In the genomic region with DNA sequence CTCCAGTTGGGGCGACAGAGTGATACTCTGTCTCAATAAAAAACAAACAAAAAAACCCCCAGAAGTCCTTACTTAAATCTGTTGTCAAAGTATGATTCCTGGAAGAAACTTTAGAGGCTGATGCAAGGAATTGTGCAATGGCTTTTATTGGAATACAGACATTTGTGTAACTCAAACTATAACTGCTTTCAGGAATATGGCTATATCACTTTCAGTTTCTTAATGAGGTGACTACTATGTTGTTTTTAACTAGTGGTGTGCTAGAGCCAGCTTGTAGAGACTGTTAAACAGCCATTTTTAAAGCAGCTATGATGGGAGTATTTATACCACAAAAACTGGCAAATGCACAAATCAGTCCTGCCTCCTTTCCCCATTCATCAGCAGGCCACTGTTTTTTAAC, we compare ENCODE assay signal across 17 cellular contexts. TPM values are rescaled to one million over a fixed set of nuclear protein-coding genes. Genes with fewer than 3 reads are reported as not detected.
DNase-seq lines count a peak whose midpoint lies in the region; ATAC-seq and TF ChIP-seq lines count a peak whose summit lies in the region.
"Had no signal": no experiment of that assay in that cellular context is flagged by ENCODE, and none has a peak within 500 bp of the region (broad histone marks: within the 10 kb centered on the region; RNA-seq: fewer than 3 reads in every experiment).

No MANE protein-coding gene starts in this region.

- H3K27ac ChIP-seq in spleen, result peak overlapping the region in 5 of 8 donors; percentile 5 to 54 (median 49)
- no peak overlapping the region for H3K27ac ChIP-seq in naive thymus-derived CD4-positive, alpha-beta T cell (ENCODE audit: low read depth, low read length)
- H3K27ac ChIP-seq: Peyer's patch had no signal

- DNase-seq in activated T-cell treated with anti-CD3 and anti-CD28 coated beads, Interleukin-2, amount 50 U/mL, for 4 hours, result no peak
- no peak for DNase-seq in activated T-cell treated with anti-CD3 and anti-CD28 coated beads, Interleukin-2, amount 50 U/mL, for 48 hours
- DNase-seq in fibroblast of gingiva (ENCODE audit: low read depth), result peak; percentile 82
- no peak for DNase-seq in spleen
- DNase-seq in DMS79 treated with DMSO at 0.1 percent for 48 hours (lab: John Stamatoyannopoulos, UW), result no peak
- DNase-seq in naive thymus-derived CD4-positive, alpha-beta T cell, result no peak
- DNase-seq in immature natural killer cell, result no peak
- DNase-seq: amniotic stem cell; Caco-2; NCI-H2107; NCI-H748 treated with DMSO at 0.1 percent for 48 hours; Peyer's patch; stimulated activated naive CD8-positive, alpha-beta T cell treated with anti-CD3 and anti-CD28 coated beads, Interleukin-15, Interleukin-2, amounts not matched to agents 100 U/mL and 50 U/mL, for 24 hours had no signal

- TF ChIP-seq POLR2A in spleen (IDR thresholded peaks at IDR 0.05), result no peak

- no peaks in the 10 kb centered on the region for H3K27me3 ChIP-seq in spleen (replicated peaks in 1 of 7)
- H3K27me3 ChIP-seq in naive thymus-derived CD4-positive, alpha-beta T cell (ENCODE audit: control insufficient read depth in 2 of 2, insufficient read depth in 2 of 2, low read length in 2 of 2), result no peaks in the 10 kb centered on the region
- H3K27me3 ChIP-seq: Peyer's patch had no signal

- TF ChIP-seq CTCF in spleen (IDR thresholded peaks at IDR 0.05 in 8 of 11, conservative IDR thresholded peaks at IDR 0.05 in 3 of 11), result no peak

- no peak overlapping the region for H3K4me3 ChIP-seq in spleen
- no peak overlapping the region for H3K4me3 ChIP-seq in naive thymus-derived CD4-positive, alpha-beta T cell (ENCODE audit: low read length)
- H3K4me3 ChIP-seq: lung, Peyer's patch had no signal

- H3K27ac Mint-ChIP-seq in T-helper 1 cell treated with Interleukin-12 subunit alpha and Interleukin-12 subunit beta and Interleukin-4 antibody, amounts not matched to agents 30 μg/mL and 1 μg/mL, for 36 hours, result peak overlapping the region; percentile 58
- H3K27ac Mint-ChIP-seq in naive thymus-derived CD4-positive, alpha-beta T cell, result peak overlapping the region in 1 of 9 donors; percentile 79
- peak overlapping the region in 1 of 6 donors; percentile 25 for H3K27ac Mint-ChIP-seq in immature natural killer cell
- H3K27ac Mint-ChIP-seq: nephron had no signal

- no peaks in the 10 kb centered on the region for H3K27me3 Mint-ChIP-seq in activated T-cell treated with anti-CD3 and anti-CD28 coated beads, Interleukin-2, amount 50 U/mL, for 4 hours (ENCODE audit: low read depth)
- H3K27me3 Mint-ChIP-seq in T-helper 1 cell treated with Interleukin-12 subunit alpha and Interleukin-12 subunit beta and Interleukin-4 antibody, amounts not matched to agents 30 μg/mL and 1 μg/mL, for 36 hours (ENCODE audit: low read depth), result no peaks in the 10 kb centered on the region
- no peaks in the 10 kb centered on the region for H3K27me3 Mint-ChIP-seq in naive thymus-derived CD4-positive, alpha-beta T cell
- peaks cover 0 to 1% (median 0%) of the 10 kb centered on the region in 3 donors for H3K27me3 Mint-ChIP-seq in immature natural killer cell (ENCODE audit: low read depth in 3 of 3)
- H3K27me3 Mint-ChIP-seq: central memory CD8-positive, alpha-beta T cell had no signal

- H3K9me3 Mint-ChIP-seq in activated T-cell treated with anti-CD3 and anti-CD28 coated beads, Interleukin-2, amount 50 U/mL, for 4 hours, result no peaks in the 10 kb centered on the region
- no peaks in the 10 kb centered on the region for H3K9me3 Mint-ChIP-seq in T-helper 1 cell treated with Interleukin-12 subunit alpha and Interleukin-12 subunit beta and Interleukin-4 antibody, amounts not matched to agents 30 μg/mL and 1 μg/mL, for 36 hours
- H3K9me3 Mint-ChIP-seq in naive thymus-derived CD4-positive, alpha-beta T cell, result no peaks in the 10 kb centered on the region
- no peaks in the 10 kb centered on the region for H3K9me3 Mint-ChIP-seq in immature natural killer cell
- H3K9me3 Mint-ChIP-seq: central memory CD8-positive, alpha-beta T cell; nephron had no signal

- POLR2A ChIA-PET in naive thymus-derived CD4-positive, alpha-beta T cell (lab: Charles Lee), result no interaction called here

- peaks cover 0 to 13% (median 2%) of the 10 kb centered on the region in 6 donors for H3K4me1 ChIP-seq in spleen
- no peaks in the 10 kb centered on the region for H3K4me1 ChIP-seq in naive thymus-derived CD4-positive, alpha-beta T cell (ENCODE audit: control insufficient read depth in 2 of 2, insufficient read depth in 2 of 2, low read length in 2 of 2)
- H3K4me1 ChIP-seq: Caco-2, Peyer's patch had no signal

- intact Hi-C loops in spleen (cut with DNase I; ENCODE audit: low total_unique reads), result no loop called here
- intact Hi-C loops in naive thymus-derived CD4-positive, alpha-beta T cell (cut with micrococcal nuclease), result no loop called here

- H3K4me3 Mint-ChIP-seq in activated T-cell treated with anti-CD3 and anti-CD28 coated beads, Interleukin-2, amount 50 U/mL, for 4 hours, result no peak overlapping the region
- H3K4me3 Mint-ChIP-seq in T-helper 1 cell treated with Interleukin-12 subunit alpha and Interleukin-12 subunit beta and Interleukin-4 antibody, amounts not matched to agents 30 μg/mL and 1 μg/mL, for 36 hours, result no peak overlapping the region
- peak overlapping the region in 1 of 10 donors; percentile 28 for H3K4me3 Mint-ChIP-seq in naive thymus-derived CD4-positive, alpha-beta T cell
- no peak overlapping the region for H3K4me3 Mint-ChIP-seq in immature natural killer cell
- H3K4me3 Mint-ChIP-seq: central memory CD8-positive, alpha-beta T cell; nephron had no signal

- H3K4me1 Mint-ChIP-seq in activated T-cell treated with anti-CD3 and anti-CD28 coated beads, Interleukin-2, amount 50 U/mL, for 4 hours (ENCODE audit: low read depth), result peaks cover 4% of the 10 kb centered on the region
- peaks cover 17% of the 10 kb centered on the region for H3K4me1 Mint-ChIP-seq in T-helper 1 cell treated with Interleukin-12 subunit alpha and Interleukin-12 subunit beta and Interleukin-4 antibody, amounts not matched to agents 30 μg/mL and 1 μg/mL, for 36 hours (ENCODE audit: low read depth)
- peaks cover 0 to 16% (median 0%) of the 10 kb centered on the region in 7 donors for H3K4me1 Mint-ChIP-seq in naive thymus-derived CD4-positive, alpha-beta T cell
- no peaks in the 10 kb centered on the region for H3K4me1 Mint-ChIP-seq in immature natural killer cell
- H3K4me1 Mint-ChIP-seq: central memory CD8-positive, alpha-beta T cell; nephron had no signal

- peaks cover 6 to 100% (median 83%) of the 10 kb centered on the region in 6 donors for H3K36me3 ChIP-seq in spleen
- peaks cover 8 to 81% (median 16%) of the 10 kb centered on the region in 3 experiments for H3K36me3 ChIP-seq in naive thymus-derived CD4-positive, alpha-beta T cell (ENCODE audit: control insufficient read depth in 2 of 3, insufficient read depth in 3 of 3, low read length in 3 of 3)

- peak; percentile 41 to 48 for ATAC-seq in activated T-cell treated with anti-CD3 and anti-CD28 coated beads, Interleukin-2, amount 50 U/mL, for 4 hours
- ATAC-seq in naive thymus-derived CD4-positive, alpha-beta T cell, result no peak
- ATAC-seq: stimulated activated naive CD8-positive, alpha-beta T cell treated with anti-CD3 and anti-CD28 coated beads, Interleukin-15, Interleukin-2, amounts not matched to agents 100 U/mL and 50 U/mL, for 24 hours had no signal

- peaks cover 56% of the 10 kb centered on the region for H3K36me3 Mint-ChIP-seq in activated T-cell treated with anti-CD3 and anti-CD28 coated beads, Interleukin-2, amount 50 U/mL, for 4 hours (ENCODE audit: insufficient read depth)
- H3K36me3 Mint-ChIP-seq in T-helper 1 cell treated with Interleukin-12 subunit alpha and Interleukin-12 subunit beta and Interleukin-4 antibody, amounts not matched to agents 30 μg/mL and 1 μg/mL, for 36 hours (ENCODE audit: low read depth), result peaks cover 48% of the 10 kb centered on the region
- H3K36me3 Mint-ChIP-seq in naive thymus-derived CD4-positive, alpha-beta T cell, result peaks cover 22 to 59% (median 46%) of the 10 kb centered on the region in 5 donors
- peaks cover 36 to 57% (median 40%) of the 10 kb centered on the region in 3 donors for H3K36me3 Mint-ChIP-seq in immature natural killer cell

- 76 to 92% (median 88%) methylated on average over 1 of the region's 1 CpG for WGBS in spleen, 5 donors

- no peaks in the 10 kb centered on the region for H3K9me3 ChIP-seq in spleen
- no peaks in the 10 kb centered on the region for H3K9me3 ChIP-seq in naive thymus-derived CD4-positive, alpha-beta T cell (ENCODE audit: control insufficient read depth in 2 of 3, low read length in 3 of 3)
- H3K9me3 ChIP-seq: Caco-2, Peyer's patch had no signal

- CTCF ChIA-PET in naive thymus-derived CD4-positive, alpha-beta T cell (lab: Charles Lee), result no interaction called here

RNA-seq across cellular contexts. Expression of gene DNAJC28, which starts 22.7 kb away (rescaled TPM):
- under 1 TPM in 2 of 3 donors, not detected in 1; 0.11 to 0.16 TPM for total RNA-seq in activated T-cell treated with anti-CD3 and anti-CD28 coated beads, Interleukin-2, amount 50 U/mL, for 4 hours
- 1 to 10 TPM in 5 of 7 donors, under 1 TPM in 2; 0.42 to 4.6 (median 2.1) TPM for total RNA-seq in spleen
- polyA plus RNA-seq in spleen, result 1 to 10 TPM in 1 of 3 donors, under 1 TPM in 2; 0.86 to 1.2 (median 0.87) TPM
- total RNA-seq in naive thymus-derived CD4-positive, alpha-beta T cell, result 1 to 10 TPM in 1 of 5 experiments, under 1 TPM in 3, not detected in 1; 0.27 to 1.5 (median 0.61) TPM
- polyA plus RNA-seq in naive thymus-derived CD4-positive, alpha-beta T cell, result under 1 TPM; 0.54 to 0.92 TPM
- under 1 TPM in 1 of 3 donors, not detected in 2; 1.00 TPM for polyA plus RNA-seq in immature natural killer cell

RNA-seq across cellular contexts. Expression of gene GART, which starts 27.7 kb away (rescaled TPM):
- 100 to 1,000 TPM; 244 to 274 (median 244) TPM for total RNA-seq in activated T-cell treated with anti-CD3 and anti-CD28 coated beads, Interleukin-2, amount 50 U/mL, for 4 hours
- 100 to 1,000 TPM in 3 of 7 donors, 10 to 100 TPM in 4; 58.9 to 113 (median 73.9) TPM for total RNA-seq in spleen
- polyA plus RNA-seq in spleen (10 to 100 TPM; 14.3 to 24.8 (median 20.1) TPM), immature natural killer cell (10 to 100 TPM; 26.4 to 43.8 (median 36.3) TPM)
- 10 to 100 TPM; 38.3 to 98.8 (median 71.9) TPM for total RNA-seq in naive thymus-derived CD4-positive, alpha-beta T cell
- polyA plus RNA-seq in naive thymus-derived CD4-positive, alpha-beta T cell, result 10 to 100 TPM; 37.3 to 56.4 TPM

RNA-seq across cellular contexts. Expression of gene SON, which starts 28.6 kb away (rescaled TPM):
- 100 to 1,000 TPM; 322 to 350 (median 332) TPM for total RNA-seq in activated T-cell treated with anti-CD3 and anti-CD28 coated beads, Interleukin-2, amount 50 U/mL, for 4 hours
- total RNA-seq in spleen, result 100 to 1,000 TPM; 309 to 427 (median 373) TPM
- polyA plus RNA-seq in spleen, result 100 to 1,000 TPM in 2 of 3 donors, 10 to 100 TPM in 1; 89.0 to 210 (median 159) TPM
- 100 to 1,000 TPM; 337 to 497 (median 431) TPM for total RNA-seq in naive thymus-derived CD4-positive, alpha-beta T cell
- 100 to 1,000 TPM; 481 to 546 TPM for polyA plus RNA-seq in naive thymus-derived CD4-positive, alpha-beta T cell
- 100 to 1,000 TPM; 249 to 673 (median 267) TPM for polyA plus RNA-seq in immature natural killer cell

RNA-seq across cellular contexts. Expression of gene TMEM50B, which starts 34.5 kb away (rescaled TPM):
- total RNA-seq in activated T-cell treated with anti-CD3 and anti-CD28 coated beads, Interleukin-2, amount 50 U/mL, for 4 hours, result 10 to 100 TPM; 14.5 to 18.4 (median 16.9) TPM
- 10 to 100 TPM; 31.3 to 78.5 (median 47.2) TPM for total RNA-seq in spleen
- polyA plus RNA-seq in spleen (10 to 100 TPM; 30.7 to 44.7 (median 40.3) TPM), immature natural killer cell (10 to 100 TPM; 44.2 to 58.4 (median 56.4) TPM)
- total RNA-seq in naive thymus-derived CD4-positive, alpha-beta T cell, result 100 to 1,000 TPM in 2 of 5 experiments, 10 to 100 TPM in 3; 38.3 to 108 (median 61.7) TPM
- polyA plus RNA-seq in naive thymus-derived CD4-positive, alpha-beta T cell, result 10 to 100 TPM; 37.0 to 46.5 TPM
